In the genomic region with DNA sequence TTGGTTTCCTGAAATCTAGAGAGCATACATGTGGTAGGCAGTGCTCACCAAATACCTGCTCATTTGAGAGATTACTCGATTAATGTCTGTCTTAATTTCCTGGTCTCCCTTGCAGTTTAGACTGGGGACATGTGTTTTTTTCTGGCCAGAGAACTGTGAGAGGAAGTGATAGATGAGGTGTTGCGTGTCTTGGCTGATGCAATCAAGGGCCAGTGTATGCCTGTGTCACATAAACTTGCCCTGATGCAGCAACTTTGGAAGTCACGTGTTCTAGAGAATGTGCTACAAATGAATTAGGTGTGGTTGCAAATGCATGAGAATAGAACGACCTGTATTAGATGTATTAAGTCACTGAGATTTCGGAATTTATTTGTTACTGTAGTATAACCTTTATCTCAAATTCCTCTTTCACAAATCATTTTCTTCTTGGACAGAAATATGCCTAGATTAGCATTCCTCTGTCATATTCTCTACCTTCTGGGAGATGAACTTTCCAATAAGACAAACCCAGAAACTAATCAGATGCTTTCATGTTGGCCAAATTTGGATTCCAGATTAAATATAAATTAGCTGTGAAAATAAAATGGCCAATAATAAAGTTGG, we compare ENCODE assay signal across 10 cellular contexts. TPM values are rescaled to one million over a fixed set of nuclear protein-coding genes. Genes with fewer than 3 reads are reported as not detected.
A peak's percentile ranks its signal among the peaks of the same experiment; 100 is the strongest.
DNase-seq lines count a peak whose midpoint lies in the region; ATAC-seq, FAIRE-seq and TF ChIP-seq lines count a peak whose summit lies in the region.
"Had no signal": no experiment of that assay in that cellular context is flagged by ENCODE, and none has a peak within 500 bp of the region (broad histone marks: within the 10 kb centered on the region; RNA-seq: fewer than 3 reads in every experiment).

No MANE protein-coding gene starts in this region.

- no peak for TF ChIP-seq CTCF in D721Med (IDR thresholded peaks at IDR 0.05; ENCODE audit: insufficient read depth, missing control alignments)

- H3K4me1 Mint-ChIP-seq in T-helper 1 cell treated with Interleukin-12 subunit alpha and Interleukin-12 subunit beta and Interleukin-4 antibody, amounts not matched to agents 30 μg/mL and 1 μg/mL, for 36 hours (ENCODE audit: low read depth): peaks cover 25% of the 10 kb centered on the region
- H3K4me1 Mint-ChIP-seq in stimulated activated naive CD8-positive, alpha-beta T cell treated with anti-CD3 and anti-CD28 coated beads, Interleukin-15, amount 100 ng/mL, for 72 hours: peaks cover 29% of the 10 kb centered on the region

- FAIRE-seq in D721Med (lab: Jason Lieb, UNC): no peak
- FAIRE-seq: A204.1 had no signal

- peak; percentile 85 for ATAC-seq in HG02885 (IDR thresholded peaks at IDR 0.05; ENCODE audit: poor library complexity, unreplicated experiment)
- ATAC-seq in stimulated activated naive CD8-positive, alpha-beta T cell treated with anti-CD3 and anti-CD28 coated beads, Interleukin-15, amount 100 ng/mL, for 72 hours: peak; percentile 90

- peaks cover 4% of the 10 kb centered on the region for H3K36me3 Mint-ChIP-seq in T-helper 1 cell treated with Interleukin-12 subunit alpha and Interleukin-12 subunit beta and Interleukin-4 antibody, amounts not matched to agents 30 μg/mL and 1 μg/mL, for 36 hours (ENCODE audit: low read depth)

- peak; percentile 79 for DNase-seq in NK-92 treated with Interleukin-12 subunit alpha and Interleukin-12 subunit beta, amount 100 ng/mL, for 24 hours (lab: John Stamatoyannopoulos, UW)
- DNase-seq in NK-92 (lab: John Stamatoyannopoulos, UW; ENCODE audit: unreplicated experiment) (no peak), cardiac septum (ENCODE audit: low spot score) (peak; percentile 85), D721Med (ENCODE audit: insufficient read length, low spot score) (no peak), NCI-H2107 (lab: John Stamatoyannopoulos, UW) (no peak)
- peak; percentile 23 to 49 for DNase-seq in stimulated activated naive CD8-positive, alpha-beta T cell treated with anti-CD3 and anti-CD28 coated beads, Interleukin-15, amount 100 ng/mL, for 72 hours

- no peaks in the 10 kb centered on the region for H3K27me3 Mint-ChIP-seq in T-helper 1 cell treated with Interleukin-12 subunit alpha and Interleukin-12 subunit beta and Interleukin-4 antibody, amounts not matched to agents 30 μg/mL and 1 μg/mL, for 36 hours (ENCODE audit: low read depth)
- H3K27me3 Mint-ChIP-seq in stimulated activated naive CD8-positive, alpha-beta T cell treated with anti-CD3 and anti-CD28 coated beads, Interleukin-15, amount 100 ng/mL, for 72 hours: peaks cover 19% of the 10 kb centered on the region

- H3K4me3 Mint-ChIP-seq in T-helper 1 cell treated with Interleukin-12 subunit alpha and Interleukin-12 subunit beta and Interleukin-4 antibody, amounts not matched to agents 30 μg/mL and 1 μg/mL, for 36 hours: peak overlapping the region; percentile 9
- H3K4me3 Mint-ChIP-seq in stimulated activated naive CD8-positive, alpha-beta T cell treated with anti-CD3 and anti-CD28 coated beads, Interleukin-15, amount 100 ng/mL, for 72 hours: no peak overlapping the region
- H3K4me3 Mint-ChIP-seq: neural crest cell had no signal

- intact Hi-C loops in cardiac septum (cut with DNase I): no loop called here

- H3K9me3 Mint-ChIP-seq in T-helper 1 cell treated with Interleukin-12 subunit alpha and Interleukin-12 subunit beta and Interleukin-4 antibody, amounts not matched to agents 30 μg/mL and 1 μg/mL, for 36 hours: no peaks in the 10 kb centered on the region
- peaks cover 4 to 10% of the 10 kb centered on the region in 2 donors for H3K9me3 Mint-ChIP-seq in stimulated activated naive CD8-positive, alpha-beta T cell treated with anti-CD3 and anti-CD28 coated beads, Interleukin-15, amount 100 ng/mL, for 72 hours

- H3K27ac Mint-ChIP-seq in T-helper 1 cell treated with Interleukin-12 subunit alpha and Interleukin-12 subunit beta and Interleukin-4 antibody, amounts not matched to agents 30 μg/mL and 1 μg/mL, for 36 hours: peak overlapping the region; percentile 54
- H3K27ac Mint-ChIP-seq in stimulated activated naive CD8-positive, alpha-beta T cell treated with anti-CD3 and anti-CD28 coated beads, Interleukin-15, amount 100 ng/mL, for 72 hours: peak overlapping the region; percentile 20 to 86

RNA-seq across cellular contexts. Expression of gene IL1A, which starts 9.9 kb away (rescaled TPM):
- not detected for total RNA-seq in cardiac septum
- total RNA-seq: neural crest cell had no signal

RNA-seq across cellular contexts. Expression of gene CKAP2L, which starts 29.8 kb away (rescaled TPM):
- total RNA-seq in cardiac septum: 0.30 TPM

RNA-seq across cellular contexts. Expression of gene IL1B, which starts 42.3 kb away (rescaled TPM):
- total RNA-seq in cardiac septum: 0.48 TPM
- total RNA-seq: neural crest cell had no signal

Comparison
In these comparisons a context has a peak if more than half of its experiments do, and no peak if none do; other contexts are left out.
1. DNase-seq: peak in NK-92 treated with Interleukin-12 subunit alpha and Interleukin-12 subunit beta, amount 100 ng/mL, for 24 hours (single experiment), cardiac septum (single experiment) and stimulated activated naive CD8-positive, alpha-beta T cell treated with anti-CD3 and anti-CD28 coated beads, Interleukin-15, amount 100 ng/mL, for 72 hours (2 of 2); none in NK-92 (single experiment), D721Med (single experiment) and NCI-H2107 (single experiment).